ENCODE assay signal across 1 cellular context in genomic region chr16:67673712-67674580, GRCh38.
TF ChIP-seq lines count a peak whose summit lies in the region.

No MANE protein-coding gene starts in this region.

TF ChIP-seq in WTC11, 78 proteins besides CTCF, POLR2A, EP300 and RAD21 (continued from another document):
- TF ChIP-seq ARID4B (CRISPR knock-in tag; IDR thresholded peaks at IDR 0.05; ENCODE audit: borderline replicate concordance), result no peak
- TF ChIP-seq IRF2 (CRISPR knock-in tag; IDR thresholded peaks at IDR 0.05; ENCODE audit: borderline replicate concordance, low read depth), result no peak
- TF ChIP-seq NR1H2 (CRISPR knock-in tag; IDR thresholded peaks at IDR 0.05), result no peak
- TF ChIP-seq ZSCAN18 (CRISPR knock-in tag; IDR thresholded peaks at IDR 0.05), result no peak
- no peak for TF ChIP-seq SMAD3 (CRISPR knock-in tag; IDR thresholded peaks at IDR 0.05; ENCODE audit: borderline replicate concordance)
- no peak for TF ChIP-seq ZNF423 (CRISPR knock-in tag; IDR thresholded peaks at IDR 0.05)
- no peak for TF ChIP-seq JUN (CRISPR knock-in tag; IDR thresholded peaks at IDR 0.05)
- no peak for TF ChIP-seq EMX1 (CRISPR knock-in tag; IDR thresholded peaks at IDR 0.05)
